8 cellular contexts compared by ENCODE assay signal in the genomic region with DNA sequence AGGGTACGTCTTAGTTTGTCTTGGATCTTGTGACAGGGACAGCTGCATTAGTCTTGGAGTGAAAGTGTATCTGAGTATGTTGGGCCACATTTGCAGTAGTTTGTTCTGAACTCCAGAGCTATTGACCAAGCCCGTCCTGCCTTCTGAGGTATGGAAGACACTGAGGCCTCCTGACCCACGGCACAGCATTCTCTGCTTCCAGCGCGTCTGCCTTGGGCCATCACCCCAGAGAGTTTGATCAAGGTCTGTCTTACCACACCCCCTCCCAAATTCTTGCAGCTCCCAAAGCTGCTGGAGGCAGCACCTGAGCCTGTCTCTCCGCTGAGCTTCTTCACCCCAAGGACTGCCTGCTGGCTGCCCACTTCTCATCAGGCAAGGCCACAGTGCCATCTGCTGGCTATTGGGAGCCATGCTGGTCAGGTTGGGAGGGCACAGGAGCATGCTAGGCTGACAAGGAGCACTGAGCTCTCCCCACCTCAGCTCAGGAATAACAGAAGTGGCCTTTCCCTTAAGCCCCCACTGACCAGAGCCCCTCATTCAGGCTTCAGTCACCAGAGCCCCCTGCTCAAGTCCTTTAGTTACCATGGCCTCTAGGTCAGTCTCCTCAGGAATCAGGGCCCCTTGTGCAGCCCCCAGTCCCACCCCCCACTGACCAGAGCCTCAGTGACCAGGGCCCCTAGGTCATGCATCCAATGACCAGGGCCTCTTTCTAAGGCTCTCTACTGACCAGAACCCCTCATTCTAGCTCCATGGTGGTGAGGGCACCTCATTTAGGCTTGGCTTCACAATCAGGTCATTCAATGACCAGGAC. TPM values are rescaled to one million over a fixed set of nuclear protein-coding genes. Genes with fewer than 3 reads are reported as not detected.
DNase-seq lines count a peak whose midpoint lies in the region; ATAC-seq, FAIRE-seq and TF ChIP-seq lines count a peak whose summit lies in the region.

No MANE protein-coding gene starts in this region.

- H3K4me2 ChIP-seq in A549: no peak overlapping the region

- H3K9me3 ChIP-seq in A549: no peaks in the 10 kb centered on the region

- TF ChIP-seq CTCF in A549 (IDR thresholded peaks at IDR 0.05): peak; percentile 81

- ATAC-seq in A549 (peak; percentile 95 to 99), GM18505 (IDR thresholded peaks at IDR 0.05; ENCODE audit: unreplicated experiment) (peak; percentile 80), HG02973 (IDR thresholded peaks at IDR 0.05; ENCODE audit: unreplicated experiment) (peak; percentile 90), left lobe of liver (peak; percentile 93)

- H3K4me1 ChIP-seq in A549: peaks cover 10% of the 10 kb centered on the region; the same call in 2 of the 3 replicates

- no peak for TF ChIP-seq EP300 in A549 (IDR thresholded peaks at IDR 0.05)

- peak; percentile 79 to 87 for TF ChIP-seq RAD21 in A549 (conservative IDR thresholded peaks at IDR 0.05 in 1 of 2, IDR thresholded peaks at IDR 0.05 in 1 of 2)

- WGBS in A549 (ENCODE audit: missing lambda C conversion rate): 86% methylated on average over 6 of the region's 6 CpGs

- CTCF ChIA-PET in A549 (lab: Yijun Ruan, JAX): interaction anchor here (0.6 to 6.7 kb wide), 83 partner anchors 9 to 855 kb away, joined by 3 to 90 read pairs (median 4); a partner anchor contains a TSS

- FAIRE-seq in A549 (lab: Jason Lieb, UNC): peak; percentile 67

- DNase-seq in A549 (ENCODE audit: low read depth in 1 of 2, low spot score in 1 of 2) (peak; percentile 81 to 82), NCI-H2196 treated with DMSO at 0.1 percent for 48 hours (lab: John Stamatoyannopoulos, UW; ENCODE audit: unreplicated experiment) (peak; percentile 44), cerebellar nuclear complex (lab: John Stamatoyannopoulos, UW) (peak; percentile 31 to 85), left lobe of liver (ENCODE audit: low spot score) (peak; percentile 81)
- DNase-seq in activated CD4-positive, CD25-positive, alpha-beta regulatory T cell treated with anti-CD3 and anti-CD28 coated beads, Interleukin-2, amount 50 U/mL, for 72 hours: peak; percentile 61
- DNase-seq in stimulated activated CD4-positive, alpha-beta T cell treated with anti-CD3 and anti-CD28 coated beads, Interleukin-4, amount 100 ng/mL, for 24 hours: peak; percentile 78

- no peak overlapping the region for H3K27ac ChIP-seq in A549

- TF ChIP-seq POLR2A in A549 (IDR thresholded peaks at IDR 0.05; ENCODE audit: low read length): no peak
- no peak for TF ChIP-seq POLR2A in GM18505 (IDR thresholded peaks at IDR 0.05; ENCODE audit: borderline replicate concordance, extremely low read depth, insufficient read depth, insufficient read length)

- no peak overlapping the region for H3K4me3 ChIP-seq in A549

- POLR2A ChIA-PET in A549 (lab: Yijun Ruan, JAX): interaction anchor here (0.7 to 1.0 kb wide), 2 partner anchors 43 to 44 kb away, joined by 3 read pairs; a partner anchor contains a TSS

TF ChIP-seq in A549, 52 proteins besides CTCF, POLR2A, EP300 and RAD21:
- TF ChIP-seq SMC3 (IDR thresholded peaks at IDR 0.05): peak; percentile 74
- TF ChIP-seq, protein P1, sequence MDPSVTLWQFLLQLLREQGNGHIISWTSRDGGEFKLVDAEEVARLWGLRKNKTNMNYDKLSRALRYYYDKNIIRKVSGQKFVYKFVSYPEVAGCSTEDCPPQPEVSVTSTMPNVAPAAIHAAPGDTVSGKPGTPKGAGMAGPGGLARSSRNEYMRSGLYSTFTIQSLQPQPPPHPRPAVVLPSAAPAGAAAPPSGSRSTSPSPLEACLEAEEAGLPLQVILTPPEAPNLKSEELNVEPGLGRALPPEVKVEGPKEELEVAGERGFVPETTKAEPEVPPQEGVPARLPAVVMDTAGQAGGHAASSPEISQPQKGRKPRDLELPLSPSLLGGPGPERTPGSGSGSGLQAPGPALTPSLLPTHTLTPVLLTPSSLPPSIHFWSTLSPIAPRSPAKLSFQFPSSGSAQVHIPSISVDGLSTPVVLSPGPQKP (IDR thresholded peaks at IDR 0.05; ENCODE audit: low read depth, low read length): no peak

RNA-seq across cellular contexts. Expression of a gene that starts 27.2 kb away (rescaled TPM):
- polyA plus RNA-seq in A549 (2011; rRNA removed): 5.1 and 5.5 TPM in 2 replicates
- polyA plus RNA-seq in A549 (2012; cell fraction: cytosol; rRNA removed): 5.2 and 6.7 TPM in 2 replicates
- 9.4 and 10.6 TPM in 2 replicates for polyA plus RNA-seq in A549 (2012; cell fraction: nucleus; rRNA removed)
- 5.7 to 6.8 TPM (median 6.5 TPM) in 3 replicates for polyA plus RNA-seq in A549 (2017; fragmentation: RNase III; extraction: RNeasy Plus Mini Kit Qiagen cat#74134 plus additional on column Dnase treatment)
- 7.1 and 8.0 TPM in 2 replicates for polyA minus RNA-seq in A549 (2011; rRNA and poly(A)+ RNA removed)
- total RNA-seq in left lobe of liver: 62.0 TPM

RNA-seq across cellular contexts. Expression of a gene that starts 42.8 kb away (rescaled TPM):
- 5.2 and 6.0 TPM in 2 replicates for polyA plus RNA-seq in A549 (2011; rRNA removed)
- 18.9 and 23.3 TPM in 2 replicates for polyA plus RNA-seq in A549 (2012; cell fraction: cytosol; rRNA removed)
- 23.4 and 30.6 TPM in 2 replicates for polyA plus RNA-seq in A549 (2012; cell fraction: nucleus; rRNA removed)
- polyA plus RNA-seq in A549 (2017; fragmentation: RNase III; extraction: RNeasy Plus Mini Kit Qiagen cat#74134 plus additional on column Dnase treatment): 15.9 to 26.7 TPM (median 22.9 TPM) in 3 replicates
- 2.0 and 2.1 TPM in 2 replicates for polyA minus RNA-seq in A549 (2011; rRNA and poly(A)+ RNA removed)
- total RNA-seq in left lobe of liver: 6.1 TPM

RNA-seq across cellular contexts. Expression of a gene that starts 55.8 kb away (rescaled TPM):
- polyA plus RNA-seq in A549 (2011; rRNA removed) (13.6 and 17.2 TPM in 2 replicates), A549 (2017; fragmentation: RNase III; extraction: RNeasy Plus Mini Kit Qiagen cat#74134 plus additional on column Dnase treatment) (14.4 to 18.5 TPM (median 16.4 TPM) in 3 replicates)
- polyA plus RNA-seq in A549 (2012; cell fraction: cytosol; rRNA removed): 16.9 and 19.0 TPM in 2 replicates
- 25.6 and 26.3 TPM in 2 replicates for polyA plus RNA-seq in A549 (2012; cell fraction: nucleus; rRNA removed)
- polyA minus RNA-seq in A549 (2011; rRNA and poly(A)+ RNA removed): 31.3 and 32.8 TPM in 2 replicates
- 3.6 TPM for total RNA-seq in left lobe of liver
